Comparison of ENCODE assay signal across 2 cellular contexts in the genomic region with DNA sequence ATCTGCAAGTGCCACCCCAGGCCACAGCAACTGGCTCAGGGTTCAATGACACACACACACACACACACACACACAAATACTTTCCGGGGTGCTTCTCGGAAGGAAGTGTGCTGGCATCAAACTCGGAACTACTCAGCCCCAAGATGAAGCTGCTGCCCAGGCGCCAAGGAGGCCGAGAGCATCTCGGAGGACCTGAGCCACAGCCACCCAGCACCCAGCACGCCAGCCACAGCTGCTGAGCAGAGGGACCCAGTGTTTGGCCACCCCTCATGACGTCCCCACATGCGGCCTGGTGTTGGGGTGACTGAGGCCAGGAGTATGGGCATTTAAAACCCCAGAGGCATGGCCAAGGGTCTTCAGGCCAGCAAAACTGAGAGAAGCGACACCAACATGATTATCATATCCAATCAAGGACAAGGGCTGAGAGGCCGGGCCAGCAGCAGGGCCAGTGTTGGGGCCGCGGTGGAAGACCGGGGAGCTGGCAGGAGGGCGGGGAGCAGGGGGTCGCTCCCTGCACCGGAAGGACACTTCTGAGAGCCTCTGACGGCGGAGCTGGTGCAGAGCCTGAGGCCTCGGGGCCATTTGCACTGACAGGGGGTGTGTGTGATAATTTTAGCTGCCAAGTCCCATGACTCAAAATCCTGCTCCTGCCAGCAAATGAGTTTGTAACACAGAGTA.
TF ChIP-seq lines count a peak whose summit lies in the region.

No MANE protein-coding gene starts in this region.

TF ChIP-seq in SK-N-SH, 30 proteins besides CTCF, POLR2A, EP300 and RAD21:
- TF ChIP-seq, protein P1, sequence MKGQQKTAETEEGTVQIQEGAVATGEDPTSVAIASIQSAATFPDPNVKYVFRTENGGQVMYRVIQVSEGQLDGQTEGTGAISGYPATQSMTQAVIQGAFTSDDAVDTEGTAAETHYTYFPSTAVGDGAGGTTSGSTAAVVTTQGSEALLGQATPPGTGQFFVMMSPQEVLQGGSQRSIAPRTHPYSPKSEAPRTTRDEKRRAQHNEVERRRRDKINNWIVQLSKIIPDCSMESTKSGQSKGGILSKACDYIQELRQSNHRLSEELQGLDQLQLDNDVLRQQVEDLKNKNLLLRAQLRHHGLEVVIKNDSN (IDR thresholded peaks at IDR 0.05; ENCODE audit: borderline replicate concordance, low read depth) = no peak
- TF ChIP-seq, protein P2, sequence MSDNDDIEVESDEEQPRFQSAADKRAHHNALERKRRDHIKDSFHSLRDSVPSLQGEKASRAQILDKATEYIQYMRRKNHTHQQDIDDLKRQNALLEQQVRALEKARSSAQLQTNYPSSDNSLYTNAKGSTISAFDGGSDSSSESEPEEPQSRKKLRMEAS (IDR thresholded peaks at IDR 0.05; ENCODE audit: low read depth) = no peak
- no peak for TF ChIP-seq FOXJ3 (CRISPR knock-in tag; IDR thresholded peaks at IDR 0.05)
- no peak for TF ChIP-seq JUND (IDR thresholded peaks at IDR 0.05)
- no peak for TF ChIP-seq FOXM1 (IDR thresholded peaks at IDR 0.05; ENCODE audit: low read depth)
- no peak for TF ChIP-seq PBX3 (IDR thresholded peaks at IDR 0.05)
- TF ChIP-seq MXI1 (IDR thresholded peaks at IDR 0.05; ENCODE audit: low read depth, low read length) = no peak
- no peak for TF ChIP-seq TAF1 (IDR thresholded peaks at IDR 0.05; ENCODE audit: borderline replicate concordance, low read depth, low read length)
- no peak for TF ChIP-seq GABPA (IDR thresholded peaks at IDR 0.05; ENCODE audit: low read depth)
- no peak for TF ChIP-seq NRF1 (IDR thresholded peaks at IDR 0.05; ENCODE audit: low read depth, low read length)
- TF ChIP-seq, protein P3, sequence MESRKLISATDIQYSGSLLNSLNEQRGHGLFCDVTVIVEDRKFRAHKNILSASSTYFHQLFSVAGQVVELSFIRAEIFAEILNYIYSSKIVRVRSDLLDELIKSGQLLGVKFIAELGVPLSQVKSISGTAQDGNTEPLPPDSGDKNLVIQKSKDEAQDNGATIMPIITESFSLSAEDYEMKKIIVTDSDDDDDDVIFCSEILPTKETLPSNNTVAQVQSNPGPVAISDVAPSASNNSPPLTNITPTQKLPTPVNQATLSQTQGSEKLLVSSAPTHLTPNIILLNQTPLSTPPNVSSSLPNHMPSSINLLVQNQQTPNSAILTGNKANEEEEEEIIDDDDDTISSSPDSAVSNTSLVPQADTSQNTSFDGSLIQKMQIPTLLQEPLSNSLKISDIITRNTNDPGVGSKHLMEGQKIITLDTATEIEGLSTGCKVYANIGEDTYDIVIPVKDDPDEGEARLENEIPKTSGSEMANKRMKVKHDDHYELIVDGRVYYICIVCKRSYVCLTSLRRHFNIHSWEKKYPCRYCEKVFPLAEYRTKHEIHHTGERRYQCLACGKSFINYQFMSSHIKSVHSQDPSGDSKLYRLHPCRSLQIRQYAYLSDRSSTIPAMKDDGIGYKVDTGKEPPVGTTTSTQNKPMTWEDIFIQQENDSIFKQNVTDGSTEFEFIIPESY (IDR thresholded peaks at IDR 0.05; ENCODE audit: borderline replicate concordance, low read depth) = no peak
- no peak for TF ChIP-seq YY1 (IDR thresholded peaks at IDR 0.05; ENCODE audit: low read depth)
- no peak for TF ChIP-seq CHD2 (IDR thresholded peaks at IDR 0.05; ENCODE audit: low read length, partially characterized antibody)
- TF ChIP-seq REST (IDR thresholded peaks at IDR 0.05; ENCODE audit: low read depth, low read length) = no peak
- TF ChIP-seq EZH2phosphoT487 (IDR thresholded peaks at IDR 0.05; ENCODE audit: borderline replicate concordance, low read depth) = no peak
- no peak for TF ChIP-seq SIN3A (IDR thresholded peaks at IDR 0.05; ENCODE audit: borderline replicate concordance, low read depth, low read length)
- TF ChIP-seq ELF1 (IDR thresholded peaks at IDR 0.05) = no peak
- no peak for TF ChIP-seq POLR2AphosphoS5 (IDR thresholded peaks at IDR 0.05; ENCODE audit: low read depth, low read length)
- no peak for TF ChIP-seq SMC3 (IDR thresholded peaks at IDR 0.05; ENCODE audit: low read depth, low read length)
- TF ChIP-seq FOSL2 (IDR thresholded peaks at IDR 0.05; ENCODE audit: borderline replicate concordance, low read depth) = no peak
TF ChIP-seq in SK-N-SH: peak in this region for 0.

TF ChIP-seq in SK-N-SH treated with all-trans-retinoic acid at 6 μM for 48 hours, 23 proteins besides CTCF, POLR2A, EP300 and RAD21:
- TF ChIP-seq, protein P4, sequence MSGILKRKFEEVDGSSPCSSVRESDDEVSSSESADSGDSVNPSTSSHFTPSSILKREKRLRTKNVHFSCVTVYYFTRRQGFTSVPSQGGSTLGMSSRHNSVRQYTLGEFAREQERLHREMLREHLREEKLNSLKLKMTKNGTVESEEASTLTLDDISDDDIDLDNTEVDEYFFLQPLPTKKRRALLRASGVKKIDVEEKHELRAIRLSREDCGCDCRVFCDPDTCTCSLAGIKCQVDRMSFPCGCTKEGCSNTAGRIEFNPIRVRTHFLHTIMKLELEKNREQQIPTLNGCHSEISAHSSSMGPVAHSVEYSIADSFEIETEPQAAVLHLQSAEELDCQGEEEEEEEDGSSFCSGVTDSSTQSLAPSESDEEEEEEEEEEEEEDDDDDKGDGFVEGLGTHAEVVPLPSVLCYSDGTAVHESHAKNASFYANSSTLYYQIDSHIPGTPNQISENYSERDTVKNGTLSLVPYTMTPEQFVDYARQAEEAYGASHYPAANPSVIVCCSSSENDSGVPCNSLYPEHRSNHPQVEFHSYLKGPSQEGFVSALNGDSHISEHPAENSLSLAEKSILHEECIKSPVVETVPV (CRISPR knock-in tag; IDR thresholded peaks at IDR 0.05) = no peak
- TF ChIP-seq ZC3H10 (CRISPR knock-in tag; IDR thresholded peaks at IDR 0.05) (no peak), SNAI2 (CRISPR knock-in tag; IDR thresholded peaks at IDR 0.05) (no peak), TCF4 (CRISPR knock-in tag; IDR thresholded peaks at IDR 0.05; ENCODE audit: borderline replicate concordance) (no peak), CREB5 (CRISPR knock-in tag; IDR thresholded peaks at IDR 0.05; ENCODE audit: low read depth) (no peak), CSDC2 (CRISPR knock-in tag; IDR thresholded peaks at IDR 0.05) (no peak), ARNTL (CRISPR knock-in tag; IDR thresholded peaks at IDR 0.05; ENCODE audit: borderline replicate concordance, low read depth) (no peak), BACH2 (CRISPR knock-in tag; IDR thresholded peaks at IDR 0.05; ENCODE audit: borderline replicate concordance) (no peak), ZNF8 (CRISPR knock-in tag; IDR thresholded peaks at IDR 0.05) (no peak), OSR1 (CRISPR knock-in tag; IDR thresholded peaks at IDR 0.05) (no peak), ZNF70 (CRISPR knock-in tag; IDR thresholded peaks at IDR 0.05) (no peak), TOX (CRISPR knock-in tag; IDR thresholded peaks at IDR 0.05; ENCODE audit: borderline replicate concordance) (no peak), ZNF565 (CRISPR knock-in tag; conservative IDR thresholded peaks at IDR 0.05; ENCODE audit: low read depth) (no peak), PPARA (CRISPR knock-in tag; IDR thresholded peaks at IDR 0.05; ENCODE audit: borderline replicate concordance) (no peak), RARB (CRISPR knock-in tag; IDR thresholded peaks at IDR 0.05) (no peak)
- TF ChIP-seq, protein P5, sequence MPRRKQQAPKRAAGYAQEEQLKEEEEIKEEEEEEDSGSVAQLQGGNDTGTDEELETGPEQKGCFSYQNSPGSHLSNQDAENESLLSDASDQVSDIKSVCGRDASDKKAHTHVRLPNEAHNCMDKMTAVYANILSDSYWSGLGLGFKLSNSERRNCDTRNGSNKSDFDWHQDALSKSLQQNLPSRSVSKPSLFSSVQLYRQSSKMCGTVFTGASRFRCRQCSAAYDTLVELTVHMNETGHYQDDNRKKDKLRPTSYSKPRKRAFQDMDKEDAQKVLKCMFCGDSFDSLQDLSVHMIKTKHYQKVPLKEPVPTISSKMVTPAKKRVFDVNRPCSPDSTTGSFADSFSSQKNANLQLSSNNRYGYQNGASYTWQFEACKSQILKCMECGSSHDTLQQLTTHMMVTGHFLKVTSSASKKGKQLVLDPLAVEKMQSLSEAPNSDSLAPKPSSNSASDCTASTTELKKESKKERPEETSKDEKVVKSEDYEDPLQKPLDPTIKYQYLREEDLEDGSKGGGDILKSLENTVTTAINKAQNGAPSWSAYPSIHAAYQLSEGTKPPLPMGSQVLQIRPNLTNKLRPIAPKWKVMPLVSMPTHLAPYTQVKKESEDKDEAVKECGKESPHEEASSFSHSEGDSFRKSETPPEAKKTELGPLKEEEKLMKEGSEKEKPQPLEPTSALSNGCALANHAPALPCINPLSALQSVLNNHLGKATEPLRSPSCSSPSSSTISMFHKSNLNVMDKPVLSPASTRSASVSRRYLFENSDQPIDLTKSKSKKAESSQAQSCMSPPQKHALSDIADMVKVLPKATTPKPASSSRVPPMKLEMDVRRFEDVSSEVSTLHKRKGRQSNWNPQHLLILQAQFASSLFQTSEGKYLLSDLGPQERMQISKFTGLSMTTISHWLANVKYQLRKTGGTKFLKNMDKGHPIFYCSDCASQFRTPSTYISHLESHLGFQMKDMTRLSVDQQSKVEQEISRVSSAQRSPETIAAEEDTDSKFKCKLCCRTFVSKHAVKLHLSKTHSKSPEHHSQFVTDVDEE (CRISPR knock-in tag; IDR thresholded peaks at IDR 0.05) = no peak
